18 cellular contexts compared by ENCODE assay signal in the genomic region with DNA sequence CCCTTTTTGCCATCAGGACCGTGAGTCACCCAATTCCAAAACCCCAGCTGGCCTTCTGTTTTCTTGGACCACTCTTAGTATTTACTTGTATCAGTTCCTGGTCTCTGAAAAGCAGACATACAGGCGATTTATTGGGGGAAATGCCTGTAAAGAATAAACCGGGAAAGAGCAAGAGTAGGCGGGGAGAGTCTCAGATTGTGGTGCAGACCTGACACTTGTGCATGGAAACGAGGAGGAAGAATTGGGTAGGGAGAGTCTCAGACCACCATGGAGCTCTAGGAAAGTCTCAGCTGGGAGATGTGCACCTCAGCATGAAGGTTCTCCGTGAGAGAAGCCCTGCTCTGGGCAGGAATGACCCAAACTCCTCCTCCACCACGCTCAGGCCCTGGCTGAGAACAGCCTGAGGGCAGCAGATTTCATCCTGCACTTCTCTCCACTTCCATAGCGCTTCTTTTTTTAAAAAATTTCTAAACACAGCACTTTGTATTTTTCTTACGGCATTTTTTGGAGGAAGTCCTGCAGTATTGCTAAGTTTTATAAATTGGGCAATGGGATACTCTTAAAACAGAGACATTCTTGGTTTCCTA. TPM values are rescaled to one million over a fixed set of nuclear protein-coding genes. Genes with fewer than 3 reads are reported as not detected.
DNase-seq lines count a peak whose midpoint lies in the region; ATAC-seq, FAIRE-seq and TF ChIP-seq lines count a peak whose summit lies in the region.
"Had no signal": no experiment of that assay in that cellular context is flagged by ENCODE, and none has a peak within 500 bp of the region (broad histone marks: within the 10 kb centered on the region; RNA-seq: fewer than 3 reads in every experiment).

No MANE protein-coding gene starts in this region.

- no peak for FAIRE-seq in astrocyte (lab: Jason Lieb, UNC)
- FAIRE-seq: A549, D721Med, GM12878, HTR-8/SVneo had no signal

- no peaks in the 10 kb centered on the region for H3K36me3 ChIP-seq in astrocyte (ENCODE audit: insufficient read depth, low read length)
- H3K36me3 ChIP-seq in neuronal stem cell (replicated peaks in 1 of 2; ENCODE audit: control insufficient read depth in 2 of 2, insufficient read depth in 2 of 2, low read length in 2 of 2) = no peaks in the 10 kb centered on the region
- H3K36me3 ChIP-seq: HAP-1 had no signal

- no peak overlapping the region for H2AK5ac ChIP-seq in neuronal stem cell (ENCODE audit: low read depth, low read length)

- no peak overlapping the region for H3K4ac ChIP-seq in neuronal stem cell (ENCODE audit: low read length)

- no peak overlapping the region for H3K23ac ChIP-seq in neuronal stem cell (ENCODE audit: low read depth, low read length, poor library complexity)

- H4K8ac ChIP-seq in neuronal stem cell (ENCODE audit: low read depth, low read length) = no peak overlapping the region

- H3K4me1 ChIP-seq in astrocyte (ENCODE audit: insufficient read depth, low read length) (no peaks in the 10 kb centered on the region), neuronal stem cell (ENCODE audit: control insufficient read depth in 2 of 2, insufficient read depth in 1 of 2, low read depth in 1 of 2, low read length in 2 of 2) (no peaks in the 10 kb centered on the region)
- H3K4me1 ChIP-seq: A549, Caco-2, HAP-1 had no signal

- CTCF ChIA-PET in activated CD4-positive, alpha-beta T cell treated with anti-CD3 and anti-CD28 coated beads, Interleukin-2, amount 10 ng/mL, durations not matched to agents 7 days and 5 days (lab: Charles Lee) = interaction anchor here (0.8 to 1.7 kb wide), 6 partner anchors 9 to 131 kb away, joined by 3 to 4 read pairs (median 3); no protein-coding TSS in a partner anchor

- peaks cover 7% of the 10 kb centered on the region for H3K27me3 ChIP-seq in astrocyte (ENCODE audit: insufficient read depth, low read length)
- H3K27me3 ChIP-seq in neuronal stem cell (ENCODE audit: control insufficient read depth in 3 of 3, insufficient read depth in 3 of 3, low read depth in 1 of 3, low read length in 3 of 3) = peaks cover 0 to 51% (median 4%) of the 10 kb centered on the region in 3 experiments

- H2BK12ac ChIP-seq in neuronal stem cell (ENCODE audit: low read length) = no peak overlapping the region

- H3K79me2 ChIP-seq in astrocyte (ENCODE audit: insufficient read depth, low read length) = no peaks in the 10 kb centered on the region

- no peaks in the 10 kb centered on the region for H3K79me1 ChIP-seq in neuronal stem cell (ENCODE audit: low read depth, low read length)

- H2BK120ac ChIP-seq in neuronal stem cell (ENCODE audit: low read depth, low read length) = no peak overlapping the region

- WGBS in neuronal stem cell (ENCODE audit: extremely low coverage in 2 of 2, insufficient read length in 2 of 2, insufficient replicate concordance in 1 of 2), 2 donors = no CpG with 5 or more reads among the region's 9 CpGs

- POLR2A ChIA-PET in activated CD4-positive, alpha-beta T cell treated with anti-CD3 and anti-CD28 coated beads, Interleukin-2, amount 10 ng/mL, durations not matched to agents 7 days and 5 days (lab: Charles Lee) = no interaction called here

- H4K20me1 ChIP-seq in astrocyte (ENCODE audit: insufficient read depth, low read length) = no peaks in the 10 kb centered on the region

- H3K14ac ChIP-seq in neuronal stem cell (ENCODE audit: low read length) = no peak overlapping the region

- H2AFZ ChIP-seq in astrocyte (ENCODE audit: low read depth, low read length) (no peak overlapping the region), neuronal stem cell (ENCODE audit: low read length) (peak overlapping the region; percentile 51)

- H2BK5ac ChIP-seq in neuronal stem cell (ENCODE audit: low read length) = no peak overlapping the region

- peaks cover 12% of the 10 kb centered on the region for H3K4me1 Mint-ChIP-seq in activated CD4-positive, alpha-beta T cell treated with anti-CD3 and anti-CD28 coated beads, Interleukin-2, amount 10 ng/mL, durations not matched to agents 7 days and 5 days
- H3K4me1 Mint-ChIP-seq in astrocyte (ENCODE audit: low read depth, unreplicated experiment) = no peaks in the 10 kb centered on the region

- H2BK15ac ChIP-seq in neuronal stem cell (ENCODE audit: low read length) = no peak overlapping the region

- no peak overlapping the region for H3K27ac ChIP-seq in astrocyte (ENCODE audit: low read depth, low read length)
- H3K27ac ChIP-seq in neuronal stem cell (replicated peaks; ENCODE audit: low read length) = no peak overlapping the region
- H3K27ac ChIP-seq: 22Rv1, A549, C4-2B had no signal

- H3K18ac ChIP-seq in neuronal stem cell (ENCODE audit: low read length) = no peak overlapping the region

- no peak for ATAC-seq in HG03469 (IDR thresholded peaks at IDR 0.05; ENCODE audit: unreplicated experiment)
- ATAC-seq: A549, GM12878 had no signal

- no peak for DNase-seq in activated CD4-positive, alpha-beta T cell treated with anti-CD3 and anti-CD28 coated beads, Interleukin-2, amount 10 ng/mL, durations not matched to agents 7 days and 5 days
- DNase-seq in activated CD4-positive, alpha-beta T cell treated with anti-CD3 and anti-CD28 coated beads for 1 hour = no peak
- DNase-seq in astrocyte (ENCODE audit: low read depth) (no peak), neuronal stem cell (ENCODE audit: low spot score) (no peak), NCI-H345 treated with DMSO at 0.1 percent for 48 hours (lab: John Stamatoyannopoulos, UW; ENCODE audit: unreplicated experiment) (no peak), DMS153 treated with DMSO at 0.1 percent for 48 hours (lab: John Stamatoyannopoulos, UW; ENCODE audit: unreplicated experiment) (no peak)
- DNase-seq: AML-193; Caco-2; CD4-positive, alpha-beta T cell; DMS79 treated with DMSO at 0.1 percent for 48 hours had no signal

- H4K91ac ChIP-seq in neuronal stem cell (ENCODE audit: low read depth, low read length, poor library complexity) = no peak overlapping the region

- peaks cover 17% of the 10 kb centered on the region for H3K27me3 Mint-ChIP-seq in activated CD4-positive, alpha-beta T cell treated with anti-CD3 and anti-CD28 coated beads, Interleukin-2, amount 10 ng/mL, durations not matched to agents 7 days and 5 days
- H3K27me3 Mint-ChIP-seq in astrocyte (ENCODE audit: low read depth, unreplicated experiment) = no peaks in the 10 kb centered on the region

- no peak overlapping the region for H3K4me3 Mint-ChIP-seq in activated CD4-positive, alpha-beta T cell treated with anti-CD3 and anti-CD28 coated beads, Interleukin-2, amount 10 ng/mL, durations not matched to agents 7 days and 5 days
- H3K4me3 Mint-ChIP-seq in astrocyte (ENCODE audit: unreplicated experiment) = no peak overlapping the region
- H3K4me3 Mint-ChIP-seq: CD4-positive, alpha-beta T cell had no signal

- peaks cover 2% of the 10 kb centered on the region for H3K36me3 Mint-ChIP-seq in activated CD4-positive, alpha-beta T cell treated with anti-CD3 and anti-CD28 coated beads, Interleukin-2, amount 10 ng/mL, durations not matched to agents 7 days and 5 days (ENCODE audit: low read depth)
- no peaks in the 10 kb centered on the region for H3K36me3 Mint-ChIP-seq in astrocyte (ENCODE audit: low read depth, unreplicated experiment)

- H3K27ac Mint-ChIP-seq in activated CD4-positive, alpha-beta T cell treated with anti-CD3 and anti-CD28 coated beads, Interleukin-2, amount 10 ng/mL, durations not matched to agents 7 days and 5 days = peak overlapping the region; percentile 4
- H3K27ac Mint-ChIP-seq in astrocyte (ENCODE audit: unreplicated experiment) = peak overlapping the region; percentile 34
- H3K27ac Mint-ChIP-seq: CD4-positive, alpha-beta T cell had no signal

- H3K4me3 ChIP-seq in astrocyte (ENCODE audit: insufficient read depth, low read depth, low read length) = no peak overlapping the region
- no peak overlapping the region for H3K4me3 ChIP-seq in neuronal stem cell (ENCODE audit: low read length in 2 of 2)
- H3K4me3 ChIP-seq: A549, GM12878, HAP-1 had no signal

- H3K9ac ChIP-seq in astrocyte (ENCODE audit: low read length) (no peak overlapping the region), neuronal stem cell (ENCODE audit: low read depth, low read length, poor library complexity) (no peak overlapping the region)

- TF ChIP-seq CTCF in astrocyte (IDR thresholded peaks at IDR 0.05; ENCODE audit: insufficient read depth, low read depth, low read length) = no peak

- H3K9me3 Mint-ChIP-seq in activated CD4-positive, alpha-beta T cell treated with anti-CD3 and anti-CD28 coated beads, Interleukin-2, amount 10 ng/mL, durations not matched to agents 7 days and 5 days = peaks cover 8% of the 10 kb centered on the region
- peaks cover 4% of the 10 kb centered on the region for H3K9me3 Mint-ChIP-seq in astrocyte (ENCODE audit: unreplicated experiment)

- no peak overlapping the region for H3K4me2 ChIP-seq in astrocyte (ENCODE audit: low read length)
- no peak overlapping the region for H3K4me2 ChIP-seq in neuronal stem cell (ENCODE audit: insufficient read depth, low read length, poor library complexity, severe bottlenecking)
- H3K4me2 ChIP-seq: A549 had no signal

- H3K9me3 ChIP-seq in astrocyte (ENCODE audit: insufficient read depth, low read depth, low read length) = no peaks in the 10 kb centered on the region
- no peaks in the 10 kb centered on the region for H3K9me3 ChIP-seq in neuronal stem cell (replicated peaks in 1 of 2; ENCODE audit: control insufficient read depth in 2 of 2, insufficient read depth in 1 of 2, low read depth in 1 of 2, low read length in 2 of 2)

RNA-seq across cellular contexts. Expression of a gene that starts 6.1 kb away (rescaled TPM):
- 10 to 100 TPM; 45.7 to 49.4 TPM for total RNA-seq in activated CD4-positive, alpha-beta T cell treated with anti-CD3 and anti-CD28 coated beads, Interleukin-2, amount 10 ng/mL, durations not matched to agents 7 days and 5 days
- total RNA-seq in astrocyte = 76.2 and 87.2 TPM in 2 replicates
- polyA plus RNA-seq in neuronal stem cell (2013, experiment 1 of 2) = 12.5 TPM
- polyA plus RNA-seq in neuronal stem cell (2013, experiment 2 of 2) = 14.1 TPM

RNA-seq across cellular contexts. Expression of a gene that starts 12.1 kb away (rescaled TPM):
- total RNA-seq in activated CD4-positive, alpha-beta T cell treated with anti-CD3 and anti-CD28 coated beads, Interleukin-2, amount 10 ng/mL, durations not matched to agents 7 days and 5 days = 1 to 10 TPM; 4.5 to 6.0 TPM
- total RNA-seq in astrocyte = 4.7 and 4.8 TPM in 2 replicates
- 13.3 TPM for polyA plus RNA-seq in neuronal stem cell (2013, experiment 1 of 2)
- polyA plus RNA-seq in neuronal stem cell (2013, experiment 2 of 2) = 13.2 TPM
